In the genomic region with DNA sequence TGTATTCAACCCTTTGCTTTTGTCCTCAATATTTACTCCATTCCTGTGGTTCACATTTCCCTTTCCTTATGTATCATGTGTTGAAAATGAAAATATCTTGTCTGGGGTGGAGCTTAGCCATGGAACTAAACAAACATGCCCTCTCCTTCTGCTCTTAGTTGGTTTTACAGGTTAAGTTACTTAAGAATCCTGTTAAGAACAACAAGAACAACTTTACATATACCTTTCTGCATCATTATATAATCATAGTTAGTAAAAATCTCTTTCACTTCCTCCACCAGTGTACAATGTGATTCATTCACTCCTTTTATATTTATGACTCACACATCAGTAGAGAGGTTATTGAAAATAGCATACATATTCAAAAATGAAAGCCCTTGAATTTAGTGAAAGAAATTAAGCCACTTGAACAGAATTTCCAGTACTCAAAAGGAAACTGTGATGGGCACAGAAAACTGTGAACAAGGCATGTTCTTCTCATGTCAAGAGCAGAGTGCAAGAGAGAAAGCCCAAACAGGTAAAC, we compare ENCODE assay signal across 8 cellular contexts.
DNase-seq lines count a peak whose midpoint lies in the region; ATAC-seq, FAIRE-seq and TF ChIP-seq lines count a peak whose summit lies in the region.

No MANE protein-coding gene starts in this region.

- H3K4me2 ChIP-seq in keratinocyte (ENCODE audit: control insufficient read depth, extremely low read depth, insufficient read depth, low read depth, low read length) = peak overlapping the region; percentile 14

- H3K27me3 ChIP-seq in keratinocyte (ENCODE audit: control insufficient read depth, extremely low read depth, insufficient read depth, low read length) = no peaks in the 10 kb centered on the region

- H3K36me3 ChIP-seq in keratinocyte (ENCODE audit: control insufficient read depth in 2 of 2, extremely low read depth in 1 of 2, insufficient read depth in 2 of 2, low read length in 2 of 2) = no peaks in the 10 kb centered on the region

- no peaks in the 10 kb centered on the region for H3K9me1 ChIP-seq in keratinocyte (ENCODE audit: control insufficient read depth, extremely low read depth, insufficient read depth, low read length)

- no peak for TF ChIP-seq CTCF in keratinocyte (optimal IDR thresholded peaks at IDR 0.05 in 1 of 3, IDR thresholded peaks at IDR 0.05 in 1 of 3, conservative IDR thresholded peaks at IDR 0.05 in 1 of 3; ENCODE audit: extremely low read depth in 1 of 3, insufficient read depth in 2 of 3, low read length in 3 of 3)

- no peaks in the 10 kb centered on the region for H3K9me3 ChIP-seq in keratinocyte (ENCODE audit: control insufficient read depth, low read depth, low read length)

- no peaks in the 10 kb centered on the region for H4K20me1 ChIP-seq in keratinocyte (ENCODE audit: control insufficient read depth, extremely low read depth, insufficient read depth, low read length)

- ATAC-seq in GM18517 (IDR thresholded peaks at IDR 0.05; ENCODE audit: unreplicated experiment) = peak; percentile 98
- peak; percentile 90 for ATAC-seq in GM21825 (IDR thresholded peaks at IDR 0.05; ENCODE audit: unreplicated experiment)

- no peak overlapping the region for H3K9ac ChIP-seq in keratinocyte (ENCODE audit: control insufficient read depth, extremely low read depth, insufficient read depth, low read length)

- peak; percentile 39 for FAIRE-seq in keratinocyte (lab: Jason Lieb, UNC)

- H3K4me1 ChIP-seq in keratinocyte (ENCODE audit: control insufficient read depth, extremely low read depth, insufficient read depth, low read length) = peaks cover 11% of the 10 kb centered on the region

- no peak overlapping the region for H2AFZ ChIP-seq in keratinocyte (ENCODE audit: control insufficient read depth, low read length)

- no peaks in the 10 kb centered on the region for H3K79me2 ChIP-seq in keratinocyte (ENCODE audit: control insufficient read depth, insufficient read depth, low read length)

- DNase-seq in LHCN-M2 (ENCODE audit: low read depth) (peak; percentile 52), keratinocyte (ENCODE audit: low read depth, low spot score) (peak; percentile 25), nucleus accumbens (lab: John Stamatoyannopoulos, UW) (no peak), NCI-H446 (lab: John Stamatoyannopoulos, UW) (no peak), NCI-H1048 (lab: John Stamatoyannopoulos, UW) (no peak), H4 (ENCODE audit: low spot score) (no peak)

- no peak overlapping the region for H3K4me3 ChIP-seq in keratinocyte (ENCODE audit: control insufficient read depth in 2 of 3, extremely low read depth in 1 of 3, insufficient read depth in 2 of 3, low read depth in 1 of 3, low read length in 3 of 3)

- H3K27ac ChIP-seq in keratinocyte (ENCODE audit: control insufficient read depth, insufficient read depth, low read length) = no peak overlapping the region

- dilution Hi-C loops in keratinocyte (cut with MboI; ENCODE audit: extremely low pct_ligation_motif_present, low sequenced_read_pairs) = no loop called here

Comparison
In these comparisons a context has a peak if more than half of its experiments do, and no peak if none do; other contexts are left out.
1. DNase-seq: peak in LHCN-M2 (single experiment) and keratinocyte (single experiment); none in nucleus accumbens (0 of 56), NCI-H446 (0 of 2), NCI-H1048 (single experiment) and H4 (single experiment).